ENCODE assay signal across 1 cellular context in genomic region chr10:10796061-10796773, GRCh38.
TF ChIP-seq lines count a peak whose summit lies in the region.

No MANE protein-coding gene starts in this region.

TF ChIP-seq in HEK293, 187 proteins besides CTCF, POLR2A, EP300 and RAD21 (continued from another document and continues in another):
- peak; percentile 44 for TF ChIP-seq ZNF398 (tag by site-specific recombination; IDR thresholded peaks at IDR 0.05)
- TF ChIP-seq ZEB2 (tag by site-specific recombination; IDR thresholded peaks at IDR 0.05), result 0 out of 2 replicates have a peak, but pooled peaks have one; percentile 39
- no peak for TF ChIP-seq ZNF112 (tag by site-specific recombination; IDR thresholded peaks at IDR 0.05)
- TF ChIP-seq ZNF174 (tag by site-specific recombination; IDR thresholded peaks at IDR 0.05), result no peak
- peak; percentile 77 for TF ChIP-seq PRDM6 (tag by site-specific recombination; IDR thresholded peaks at IDR 0.05)
- TF ChIP-seq ZNF426 (tag by site-specific recombination; IDR thresholded peaks at IDR 0.05), result no peak
- no peak for TF ChIP-seq ZNF157 (tag by site-specific recombination; IDR thresholded peaks at IDR 0.05)
- TF ChIP-seq ZNF184 (tag by site-specific recombination; IDR thresholded peaks at IDR 0.05), result no peak
- 0 out of 2 replicates have a peak, but pooled peaks have one; percentile 12 for TF ChIP-seq ZNF518A (tag by site-specific recombination; conservative IDR thresholded peaks at IDR 0.05; ENCODE audit: low read depth)
- no peak; the same call in 1 of the 2 replicates for TF ChIP-seq ZNF639 (tag by site-specific recombination; IDR thresholded peaks at IDR 0.05)
- peak; percentile 56; the same call in 1 of the 2 replicates for TF ChIP-seq OSR2 (tag by site-specific recombination; IDR thresholded peaks at IDR 0.05)
- no peak for TF ChIP-seq ZNF10 (tag by site-specific recombination; IDR thresholded peaks at IDR 0.05)
- no peak for TF ChIP-seq ZNF202 (tag by site-specific recombination; IDR thresholded peaks at IDR 0.05; ENCODE audit: borderline replicate concordance)
- no peak for TF ChIP-seq ZBTB26 (tag by site-specific recombination; optimal IDR thresholded peaks at IDR 0.05)
- no peak for TF ChIP-seq ZNF830 (tag by site-specific recombination; IDR thresholded peaks at IDR 0.05; ENCODE audit: low read depth)
- no peak for TF ChIP-seq YY1 (tag by site-specific recombination; IDR thresholded peaks at IDR 0.05)
- TF ChIP-seq ZNF16 (tag by site-specific recombination; IDR thresholded peaks at IDR 0.05; ENCODE audit: low read depth), result no peak
- TF ChIP-seq ZNF776 (tag by site-specific recombination; IDR thresholded peaks at IDR 0.05; ENCODE audit: borderline replicate concordance), result no peak
- TF ChIP-seq ZNF416 (tag by site-specific recombination; IDR thresholded peaks at IDR 0.05), result no peak
- TF ChIP-seq PRDM10 (tag by site-specific recombination; IDR thresholded peaks at IDR 0.05), result peak; percentile 70
- peak; percentile 23; the same call in 1 of the 2 replicates for TF ChIP-seq ZBTB20 (tag by site-specific recombination; IDR thresholded peaks at IDR 0.05)
- TF ChIP-seq KLF1 (tag by site-specific recombination; IDR thresholded peaks at IDR 0.05), result 0 out of 2 replicates have a peak, but pooled peaks have one; percentile 13
- no peak for TF ChIP-seq ZNF513 (tag by site-specific recombination; IDR thresholded peaks at IDR 0.05)
- no peak for TF ChIP-seq ZNF292 (tag by site-specific recombination; IDR thresholded peaks at IDR 0.05; ENCODE audit: borderline replicate concordance, low read depth)
- TF ChIP-seq SP7 (tag by site-specific recombination; IDR thresholded peaks at IDR 0.05), result peak; percentile 97
- TF ChIP-seq KLF9 (tag by site-specific recombination; IDR thresholded peaks at IDR 0.05; ENCODE audit: low read depth), result no peak
- TF ChIP-seq ZNF76 (tag by site-specific recombination; IDR thresholded peaks at IDR 0.05; ENCODE audit: borderline replicate concordance, low read depth), result no peak
- TF ChIP-seq TCF7L2 (IDR thresholded peaks at IDR 0.05; ENCODE audit: borderline replicate concordance, low read depth, low read length), result no peak
- TF ChIP-seq ZNF843 (tag by site-specific recombination; IDR thresholded peaks at IDR 0.05), result no peak
- peak; percentile 55 for TF ChIP-seq GLIS1 (tag by site-specific recombination; IDR thresholded peaks at IDR 0.05)
- no peak for TF ChIP-seq ZBTB49 (tag by site-specific recombination; IDR thresholded peaks at IDR 0.05; ENCODE audit: low read depth)
- TF ChIP-seq ZNF747 (tag by site-specific recombination; IDR thresholded peaks at IDR 0.05), result no peak
- no peak for TF ChIP-seq ZNF561 (tag by site-specific recombination; IDR thresholded peaks at IDR 0.05; ENCODE audit: borderline replicate concordance)
- TF ChIP-seq WT1 (tag by site-specific recombination; IDR thresholded peaks at IDR 0.05), result peak; percentile 88
- no peak; the same call in 1 of the 2 replicates for TF ChIP-seq ZNF449 (tag by site-specific recombination; IDR thresholded peaks at IDR 0.05)
- TF ChIP-seq ZBTB17 (tag by site-specific recombination; IDR thresholded peaks at IDR 0.05), result 0 out of 2 replicates have a peak, but pooled peaks have one; percentile 30
- no peak for TF ChIP-seq ZSCAN23 (tag by site-specific recombination; IDR thresholded peaks at IDR 0.05)
- no peak for TF ChIP-seq ZNF626 (tag by site-specific recombination; IDR thresholded peaks at IDR 0.05)
